15 cellular contexts compared by ENCODE assay signal in the genomic region with DNA sequence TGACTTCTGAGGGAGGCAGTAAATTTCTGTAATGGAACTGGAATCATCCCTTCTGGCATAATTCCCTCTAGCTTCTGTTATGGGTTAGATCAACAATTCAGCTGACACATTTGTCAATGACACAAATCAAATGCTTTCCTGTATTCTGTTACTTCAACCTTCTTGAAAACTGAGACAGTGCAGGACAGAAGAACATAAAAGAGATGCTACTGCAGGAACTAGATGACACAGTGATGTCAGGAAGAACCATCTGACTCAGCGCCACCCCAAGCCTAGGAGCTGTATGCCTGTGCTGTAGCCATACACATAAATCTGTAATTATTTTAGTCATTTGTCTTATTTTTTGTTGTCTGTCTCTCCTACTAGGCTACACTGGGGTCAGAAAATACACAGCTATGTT. TPM values are rescaled to one million over a fixed set of nuclear protein-coding genes. Genes with fewer than 3 reads are reported as not detected.
A peak's percentile ranks its signal among the peaks of the same experiment; 100 is the strongest.
DNase-seq lines count a peak whose midpoint lies in the region; ATAC-seq and TF ChIP-seq lines count a peak whose summit lies in the region.
"Had no signal": no experiment of that assay in that cellular context is flagged by ENCODE, and none has a peak within 500 bp of the region (broad histone marks: within the 10 kb centered on the region; RNA-seq: fewer than 3 reads in every experiment).

No MANE protein-coding gene starts in this region.

- TF ChIP-seq CTCF in OCI-LY1 (IDR thresholded peaks at IDR 0.05; ENCODE audit: low read length) (no peak), GM20000 (IDR thresholded peaks at IDR 0.05; ENCODE audit: extremely low read depth, missing control alignments) (no peak)

- peaks cover 5% of the 10 kb centered on the region for H3K27me3 Mint-ChIP-seq in activated T-cell treated with anti-CD3 and anti-CD28 coated beads, Interleukin-2, amount 50 U/mL, for 24 hours

- no peak overlapping the region for H3K4me3 ChIP-seq in OCI-LY1 (ENCODE audit: low read depth, low read length, poor library complexity, severe bottlenecking)
- H3K4me3 ChIP-seq: left lung had no signal

- H3K9me2 ChIP-seq in OCI-LY1 (ENCODE audit: low read depth, low read length): no peaks in the 10 kb centered on the region

- peaks cover 22% of the 10 kb centered on the region for H3K4me1 Mint-ChIP-seq in activated T-cell treated with anti-CD3 and anti-CD28 coated beads, Interleukin-2, amount 50 U/mL, for 24 hours (ENCODE audit: low read depth)

- no peaks in the 10 kb centered on the region for H3K36me3 ChIP-seq in OCI-LY1 (ENCODE audit: insufficient read depth, low read length)
- H3K36me3 ChIP-seq: left lung had no signal

- H4K20me1 ChIP-seq in OCI-LY1 (ENCODE audit: insufficient read depth, low read length): no peaks in the 10 kb centered on the region

- peak overlapping the region; percentile 8 for H3K27ac Mint-ChIP-seq in activated T-cell treated with anti-CD3 and anti-CD28 coated beads, Interleukin-2, amount 50 U/mL, for 24 hours

- H3K36me3 Mint-ChIP-seq in activated T-cell treated with anti-CD3 and anti-CD28 coated beads, Interleukin-2, amount 50 U/mL, for 24 hours (ENCODE audit: low read depth): no peaks in the 10 kb centered on the region

- ATAC-seq in HG02642 (IDR thresholded peaks at IDR 0.05; ENCODE audit: poor library complexity, unreplicated experiment): peak; percentile 55
- ATAC-seq: left lung, Right ventricle myocardium inferior had no signal

- H3K9me3 Mint-ChIP-seq in activated T-cell treated with anti-CD3 and anti-CD28 coated beads, Interleukin-2, amount 50 U/mL, for 24 hours: no peaks in the 10 kb centered on the region

- no peak for DNase-seq in activated T-cell treated with anti-CD3 and anti-CD28 coated beads, Interleukin-2, amount 50 U/mL, for 24 hours
- no peak for DNase-seq in activated T-cell treated with anti-CD3 and anti-CD28 coated beads, Interleukin-2, amount 50 U/mL, for 1 hour
- peak; percentile 32 to 42 for DNase-seq in stimulated activated CD4-positive, alpha-beta T cell treated with anti-CD3 and anti-CD28 coated beads, Interleukin-4, amount 100 ng/mL, for 48 hours (ENCODE audit: low read depth in 2 of 2)
- DNase-seq in SHP77 (lab: John Stamatoyannopoulos, UW): no peak
- no peak for DNase-seq in GM20000 (ENCODE audit: low spot score)
- DNase-seq in mucosa of gallbladder (ENCODE audit: low spot score): no peak
- DNase-seq: effector CD8-positive, alpha-beta T cell; glutamatergic neuron; left lung; NCI-H2107; substantia nigra had no signal

- no peaks in the 10 kb centered on the region for H3K9me3 ChIP-seq in OCI-LY1 (ENCODE audit: low read length)
- H3K9me3 ChIP-seq: left lung had no signal

- H3K27ac ChIP-seq in OCI-LY1 (ENCODE audit: low read depth, low read length, poor library complexity, severe bottlenecking): no peak overlapping the region
- H3K27ac ChIP-seq: left lung, VCaP had no signal

- H3F3A ChIP-seq in OCI-LY1 (ENCODE audit: insufficient read depth, low read length): no peaks in the 10 kb centered on the region

- no peaks in the 10 kb centered on the region for H3K4me1 ChIP-seq in OCI-LY1 (ENCODE audit: insufficient read depth, low read length, severe bottlenecking)
- H3K4me1 ChIP-seq: left lung had no signal

- H3K9ac ChIP-seq in OCI-LY1 (ENCODE audit: low read length): no peak overlapping the region

- H3K4me3 Mint-ChIP-seq in activated T-cell treated with anti-CD3 and anti-CD28 coated beads, Interleukin-2, amount 50 U/mL, for 24 hours: no peak overlapping the region

- no peaks in the 10 kb centered on the region for H3K27me3 ChIP-seq in OCI-LY1 (ENCODE audit: insufficient read depth, low read length)
- H3K27me3 ChIP-seq: left lung had no signal

- H2AFZ ChIP-seq in OCI-LY1 (ENCODE audit: low read length): peak overlapping the region; percentile 7; the same call in 1 of the 2 replicates

- no peak overlapping the region for H3K4me2 ChIP-seq in OCI-LY1 (ENCODE audit: low read length)

- H3K79me2 ChIP-seq in OCI-LY1 (ENCODE audit: insufficient read depth, low read length): no peaks in the 10 kb centered on the region

RNA-seq across cellular contexts. Expression of a gene that starts 18.2 kb away (rescaled TPM):
- 19.5 TPM for total RNA-seq in mucosa of gallbladder

Comparison
In these comparisons a context has a peak if more than half of its experiments do, and no peak if none do; other contexts are left out.
1. DNase-seq: peak in stimulated activated CD4-positive, alpha-beta T cell treated with anti-CD3 and anti-CD28 coated beads, Interleukin-4, amount 100 ng/mL, for 48 hours (2 of 2); none in activated T-cell treated with anti-CD3 and anti-CD28 coated beads, Interleukin-2, amount 50 U/mL, for 24 hours (single experiment), activated T-cell treated with anti-CD3 and anti-CD28 coated beads, Interleukin-2, amount 50 U/mL, for 1 hour (single experiment), SHP77 (0 of 2), GM20000 (single experiment) and mucosa of gallbladder (single experiment).